In genomic region chr12:92432724-92433281, GRCh38 we compare ENCODE assay signal across 1 cellular context.
TF ChIP-seq lines count a peak whose summit lies in the region.

No MANE protein-coding gene starts in this region.

TF ChIP-seq in GM12878, 131 proteins besides CTCF, POLR2A, EP300 and RAD21 (continued from another document and continues in another):
- TF ChIP-seq E2F8 (IDR thresholded peaks at IDR 0.05; ENCODE audit: low read depth, partially characterized antibody), result no peak
- no peak for TF ChIP-seq ZSCAN29 (IDR thresholded peaks at IDR 0.05)
- TF ChIP-seq BCL11A (IDR thresholded peaks at IDR 0.05; ENCODE audit: low read depth, low read length), result no peak
- TF ChIP-seq TCF12 (IDR thresholded peaks at IDR 0.05; ENCODE audit: low read depth, low read length), result 0 out of 2 replicates have a peak, but pooled peaks have one; percentile 47
- TF ChIP-seq EED (IDR thresholded peaks at IDR 0.05; ENCODE audit: low read depth), result peak; percentile 91
- no peak; the same call in 2 of the 3 replicates for TF ChIP-seq POU2F2 (IDR thresholded peaks at IDR 0.05; ENCODE audit: borderline replicate concordance, low read depth, low read length)
- TF ChIP-seq CUX1 (IDR thresholded peaks at IDR 0.05; ENCODE audit: insufficient replicate concordance, low read depth, low read length), result no peak
- peak; percentile 39; the same call in 1 of the 2 replicates for TF ChIP-seq HDGF (IDR thresholded peaks at IDR 0.05)
- no peak for TF ChIP-seq FOXK2 (IDR thresholded peaks at IDR 0.05)
- peak; percentile 26; the same call in 1 of the 2 replicates for TF ChIP-seq ZNF24 (IDR thresholded peaks at IDR 0.05)
- TF ChIP-seq GATAD2B (conservative IDR thresholded peaks at IDR 0.05; ENCODE audit: low read depth), result 0 out of 2 replicates have a peak, but pooled peaks have one; percentile 57
- no peak for TF ChIP-seq HDAC6 (IDR thresholded peaks at IDR 0.05; ENCODE audit: unreplicated experiment)
- TF ChIP-seq KLF5 (IDR thresholded peaks at IDR 0.05; ENCODE audit: partially characterized antibody), result no peak
- TF ChIP-seq MLLT1 (IDR thresholded peaks at IDR 0.05), result peak; percentile 60; the same call in 1 of the 2 replicates
- peak; percentile 25; the same call in 1 of the 2 replicates for TF ChIP-seq MTA3 (IDR thresholded peaks at IDR 0.05; ENCODE audit: borderline replicate concordance, low read length)
- peak; percentile 51; the same call in 1 of the 2 replicates for TF ChIP-seq PML (IDR thresholded peaks at IDR 0.05; ENCODE audit: low read length)
- no peak for TF ChIP-seq NFXL1 (IDR thresholded peaks at IDR 0.05; ENCODE audit: borderline replicate concordance)
- TF ChIP-seq PRDM15 (CRISPR knock-in tag; IDR thresholded peaks at IDR 0.05), result no peak
- no peak for TF ChIP-seq CREB1 (IDR thresholded peaks at IDR 0.05; ENCODE audit: low read depth)
- TF ChIP-seq STAT3 (IDR thresholded peaks at IDR 0.05; ENCODE audit: low read depth, low read length), result no peak; the same call in 1 of the 2 replicates
- TF ChIP-seq POLR2AphosphoS5 (IDR thresholded peaks at IDR 0.05; ENCODE audit: low read length), result peak; percentile 54; the same call in 1 of the 2 replicates
- TF ChIP-seq ESRRA (IDR thresholded peaks at IDR 0.05; ENCODE audit: low read length), result no peak
- TF ChIP-seq TARDBP (IDR thresholded peaks at IDR 0.05; ENCODE audit: borderline replicate concordance), result no peak
- no peak for TF ChIP-seq SREBF2 (IDR thresholded peaks at IDR 0.05; ENCODE audit: low read length)
- no peak for TF ChIP-seq CHD4 (IDR thresholded peaks at IDR 0.05)
- TF ChIP-seq NFYA (IDR thresholded peaks at IDR 0.05; ENCODE audit: borderline replicate concordance, low read depth, low read length), result no peak
- no peak for TF ChIP-seq SREBF1 (IDR thresholded peaks at IDR 0.05; ENCODE audit: low read length)
- TF ChIP-seq, protein P1, sequence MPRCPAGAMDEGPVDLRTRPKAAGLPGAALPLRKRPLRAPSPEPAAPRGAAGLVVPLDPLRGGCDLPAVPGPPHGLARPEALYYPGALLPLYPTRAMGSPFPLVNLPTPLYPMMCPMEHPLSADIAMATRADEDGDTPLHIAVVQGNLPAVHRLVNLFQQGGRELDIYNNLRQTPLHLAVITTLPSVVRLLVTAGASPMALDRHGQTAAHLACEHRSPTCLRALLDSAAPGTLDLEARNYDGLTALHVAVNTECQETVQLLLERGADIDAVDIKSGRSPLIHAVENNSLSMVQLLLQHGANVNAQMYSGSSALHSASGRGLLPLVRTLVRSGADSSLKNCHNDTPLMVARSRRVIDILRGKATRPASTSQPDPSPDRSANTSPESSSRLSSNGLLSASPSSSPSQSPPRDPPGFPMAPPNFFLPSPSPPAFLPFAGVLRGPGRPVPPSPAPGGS (IDR thresholded peaks at IDR 0.05; ENCODE audit: borderline replicate concordance, insufficient read depth, low read depth, low read length, poor library complexity, severe bottlenecking), result no peak
- TF ChIP-seq, protein P2, sequence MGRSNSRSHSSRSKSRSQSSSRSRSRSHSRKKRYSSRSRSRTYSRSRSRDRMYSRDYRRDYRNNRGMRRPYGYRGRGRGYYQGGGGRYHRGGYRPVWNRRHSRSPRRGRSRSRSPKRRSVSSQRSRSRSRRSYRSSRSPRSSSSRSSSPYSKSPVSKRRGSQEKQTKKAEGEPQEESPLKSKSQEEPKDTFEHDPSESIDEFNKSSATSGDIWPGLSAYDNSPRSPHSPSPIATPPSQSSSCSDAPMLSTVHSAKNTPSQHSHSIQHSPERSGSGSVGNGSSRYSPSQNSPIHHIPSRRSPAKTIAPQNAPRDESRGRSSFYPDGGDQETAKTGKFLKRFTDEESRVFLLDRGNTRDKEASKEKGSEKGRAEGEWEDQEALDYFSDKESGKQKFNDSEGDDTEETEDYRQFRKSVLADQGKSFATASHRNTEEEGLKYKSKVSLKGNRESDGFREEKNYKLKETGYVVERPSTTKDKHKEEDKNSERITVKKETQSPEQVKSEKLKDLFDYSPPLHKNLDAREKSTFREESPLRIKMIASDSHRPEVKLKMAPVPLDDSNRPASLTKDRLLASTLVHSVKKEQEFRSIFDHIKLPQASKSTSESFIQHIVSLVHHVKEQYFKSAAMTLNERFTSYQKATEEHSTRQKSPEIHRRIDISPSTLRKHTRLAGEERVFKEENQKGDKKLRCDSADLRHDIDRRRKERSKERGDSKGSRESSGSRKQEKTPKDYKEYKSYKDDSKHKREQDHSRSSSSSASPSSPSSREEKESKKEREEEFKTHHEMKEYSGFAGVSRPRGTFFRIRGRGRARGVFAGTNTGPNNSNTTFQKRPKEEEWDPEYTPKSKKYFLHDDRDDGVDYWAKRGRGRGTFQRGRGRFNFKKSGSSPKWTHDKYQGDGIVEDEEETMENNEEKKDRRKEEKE (IDR thresholded peaks at IDR 0.05), result no peak
- TF ChIP-seq CHD1 (IDR thresholded peaks at IDR 0.05; ENCODE audit: low read depth, low read length), result no peak
- TF ChIP-seq SPI1 (IDR thresholded peaks at IDR 0.05; ENCODE audit: borderline replicate concordance, insufficient read depth, low read depth, low read length), result peak; percentile 14; the same call in 1 of the 2 replicates
- TF ChIP-seq, protein P3, sequence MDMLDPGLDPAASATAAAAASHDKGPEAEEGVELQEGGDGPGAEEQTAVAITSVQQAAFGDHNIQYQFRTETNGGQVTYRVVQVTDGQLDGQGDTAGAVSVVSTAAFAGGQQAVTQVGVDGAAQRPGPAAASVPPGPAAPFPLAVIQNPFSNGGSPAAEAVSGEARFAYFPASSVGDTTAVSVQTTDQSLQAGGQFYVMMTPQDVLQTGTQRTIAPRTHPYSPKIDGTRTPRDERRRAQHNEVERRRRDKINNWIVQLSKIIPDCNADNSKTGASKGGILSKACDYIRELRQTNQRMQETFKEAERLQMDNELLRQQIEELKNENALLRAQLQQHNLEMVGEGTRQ (IDR thresholded peaks at IDR 0.05; ENCODE audit: borderline replicate concordance, low read depth, low read length), result no peak
- no peak for TF ChIP-seq CBFB (IDR thresholded peaks at IDR 0.05; ENCODE audit: low read depth)
- TF ChIP-seq ZNF622 (IDR thresholded peaks at IDR 0.05), result no peak
- no peak for TF ChIP-seq TBL1XR1 (IDR thresholded peaks at IDR 0.05; ENCODE audit: low read depth, low read length)
- TF ChIP-seq POLR2AphosphoS2 (IDR thresholded peaks at IDR 0.05; ENCODE audit: low read depth, low read length), result no peak
- TF ChIP-seq DPF2 (IDR thresholded peaks at IDR 0.05), result peak; percentile 74; the same call in 1 of the 2 replicates
- TF ChIP-seq SMAD1 (IDR thresholded peaks at IDR 0.05; ENCODE audit: low read depth, partially characterized antibody), result no peak
- TF ChIP-seq CBX3 (IDR thresholded peaks at IDR 0.05; ENCODE audit: borderline replicate concordance, low read depth), result no peak
- no peak for TF ChIP-seq NRF1 (conservative IDR thresholded peaks at IDR 0.05; ENCODE audit: low read depth, low read length)
- no peak for TF ChIP-seq EZH2 (IDR thresholded peaks at IDR 0.05; ENCODE audit: borderline replicate concordance, control insufficient read depth, low read depth, low read length)
- 0 out of 2 replicates have a peak, but pooled peaks have one; percentile 32 for TF ChIP-seq LARP7 (IDR thresholded peaks at IDR 0.05)
- peak; percentile 67 for TF ChIP-seq MEF2B (IDR thresholded peaks at IDR 0.05; ENCODE audit: partially characterized antibody, poor library complexity, severe bottlenecking)
- no peak for TF ChIP-seq ASH2L (IDR thresholded peaks at IDR 0.05; ENCODE audit: borderline replicate concordance, low read depth)
